ENCODE assay signal across 8 cellular contexts in the genomic region with DNA sequence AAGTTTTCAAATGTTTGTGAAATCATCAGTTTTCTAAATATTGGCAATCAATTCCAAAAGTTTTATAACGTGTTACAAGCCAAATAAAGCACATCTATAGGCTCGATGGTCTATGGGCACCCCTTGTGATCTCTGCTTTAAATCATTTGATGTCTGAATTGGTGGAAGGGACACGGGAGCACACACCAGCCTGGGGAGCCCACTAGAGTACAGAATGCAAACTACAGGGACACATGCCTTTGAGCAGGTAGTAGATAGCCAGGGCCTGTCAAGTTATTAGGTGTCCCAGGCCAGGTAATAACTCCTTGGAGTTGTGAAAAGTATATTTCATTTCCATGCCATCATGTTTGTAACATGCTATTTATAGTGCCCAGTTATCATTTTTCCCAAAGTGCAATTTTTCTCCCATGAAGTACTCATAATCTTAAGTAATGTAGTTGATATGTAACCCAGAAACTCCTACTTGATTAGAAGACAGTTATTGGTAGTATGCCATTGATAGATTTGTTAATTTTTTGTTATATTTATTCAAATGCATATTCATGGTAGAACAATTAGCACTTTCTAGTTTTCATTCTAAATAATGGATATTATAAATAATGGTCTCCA.
DNase-seq lines count a peak whose midpoint lies in the region; ATAC-seq and TF ChIP-seq lines count a peak whose summit lies in the region.

No MANE protein-coding gene starts in this region.

- H3K27ac ChIP-seq in left ventricle myocardium inferior (replicated peaks), result no peak overlapping the region

- H3K9me3 ChIP-seq in left ventricle myocardium inferior (replicated peaks), result no peaks in the 10 kb centered on the region

- no peaks in the 10 kb centered on the region for H3K27me3 ChIP-seq in left ventricle myocardium inferior (ENCODE audit: low read depth)

- peak; percentile 90 for ATAC-seq in GM21447 (IDR thresholded peaks at IDR 0.05; ENCODE audit: unreplicated experiment)
- peak; percentile 86 for ATAC-seq in SK-N-SH treated with all-trans-retinoic acid at 6 μM for 48 hours

- H3K4me1 ChIP-seq in left ventricle myocardium inferior, result no peaks in the 10 kb centered on the region

- DNase-seq in activated CD4-positive, alpha-beta T cell treated with anti-CD3 and anti-CD28 coated beads for 4 hours, result peak; percentile 4 to 6
- DNase-seq in activated CD4-positive, alpha-beta T cell treated with anti-CD3 and anti-CD28 coated beads for 48 hours, result no peak
- peak; percentile 66 for DNase-seq in HT-29 (ENCODE audit: low spot score)
- no peak for DNase-seq in left ventricle myocardium inferior
- DNase-seq in T-helper 9 cell, result no peak
- DNase-seq in SKM-1 (lab: John Stamatoyannopoulos, UW; ENCODE audit: unreplicated experiment), result no peak

- no peak overlapping the region for H3K4me3 ChIP-seq in left ventricle myocardium inferior

- peak; percentile 68 for TF ChIP-seq CTCF in left ventricle myocardium inferior (IDR thresholded peaks at IDR 0.05; ENCODE audit: borderline replicate concordance)

- peaks cover 6% of the 10 kb centered on the region for H3K36me3 ChIP-seq in left ventricle myocardium inferior

- intact Hi-C loops in left ventricle myocardium inferior (cut with micrococcal nuclease), result loop anchor here (10.0 kb wide), 2 partner anchors 618 to 648 kb away; a partner anchor contains a TSS

TF ChIP-seq in SK-N-SH treated with all-trans-retinoic acid at 6 μM for 48 hours, 23 proteins besides CTCF, POLR2A, EP300 and RAD21:
- TF ChIP-seq RARB (CRISPR knock-in tag; IDR thresholded peaks at IDR 0.05), result no peak
- no peak for TF ChIP-seq SNAI2 (CRISPR knock-in tag; IDR thresholded peaks at IDR 0.05)
- no peak for TF ChIP-seq ESRRG (CRISPR knock-in tag; IDR thresholded peaks at IDR 0.05)
- TF ChIP-seq ZFP3 (CRISPR knock-in tag; IDR thresholded peaks at IDR 0.05), result no peak
- no peak for TF ChIP-seq CSDC2 (CRISPR knock-in tag; IDR thresholded peaks at IDR 0.05)
- no peak for TF ChIP-seq ZFP30 (CRISPR knock-in tag; IDR thresholded peaks at IDR 0.05)
- TF ChIP-seq OSR1 (CRISPR knock-in tag; IDR thresholded peaks at IDR 0.05), result no peak
- TF ChIP-seq, protein P1, sequence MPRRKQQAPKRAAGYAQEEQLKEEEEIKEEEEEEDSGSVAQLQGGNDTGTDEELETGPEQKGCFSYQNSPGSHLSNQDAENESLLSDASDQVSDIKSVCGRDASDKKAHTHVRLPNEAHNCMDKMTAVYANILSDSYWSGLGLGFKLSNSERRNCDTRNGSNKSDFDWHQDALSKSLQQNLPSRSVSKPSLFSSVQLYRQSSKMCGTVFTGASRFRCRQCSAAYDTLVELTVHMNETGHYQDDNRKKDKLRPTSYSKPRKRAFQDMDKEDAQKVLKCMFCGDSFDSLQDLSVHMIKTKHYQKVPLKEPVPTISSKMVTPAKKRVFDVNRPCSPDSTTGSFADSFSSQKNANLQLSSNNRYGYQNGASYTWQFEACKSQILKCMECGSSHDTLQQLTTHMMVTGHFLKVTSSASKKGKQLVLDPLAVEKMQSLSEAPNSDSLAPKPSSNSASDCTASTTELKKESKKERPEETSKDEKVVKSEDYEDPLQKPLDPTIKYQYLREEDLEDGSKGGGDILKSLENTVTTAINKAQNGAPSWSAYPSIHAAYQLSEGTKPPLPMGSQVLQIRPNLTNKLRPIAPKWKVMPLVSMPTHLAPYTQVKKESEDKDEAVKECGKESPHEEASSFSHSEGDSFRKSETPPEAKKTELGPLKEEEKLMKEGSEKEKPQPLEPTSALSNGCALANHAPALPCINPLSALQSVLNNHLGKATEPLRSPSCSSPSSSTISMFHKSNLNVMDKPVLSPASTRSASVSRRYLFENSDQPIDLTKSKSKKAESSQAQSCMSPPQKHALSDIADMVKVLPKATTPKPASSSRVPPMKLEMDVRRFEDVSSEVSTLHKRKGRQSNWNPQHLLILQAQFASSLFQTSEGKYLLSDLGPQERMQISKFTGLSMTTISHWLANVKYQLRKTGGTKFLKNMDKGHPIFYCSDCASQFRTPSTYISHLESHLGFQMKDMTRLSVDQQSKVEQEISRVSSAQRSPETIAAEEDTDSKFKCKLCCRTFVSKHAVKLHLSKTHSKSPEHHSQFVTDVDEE (CRISPR knock-in tag; IDR thresholded peaks at IDR 0.05), result no peak
- no peak for TF ChIP-seq ARNTL (CRISPR knock-in tag; IDR thresholded peaks at IDR 0.05; ENCODE audit: borderline replicate concordance, low read depth)

Comparison
In these comparisons a context has a peak if more than half of its experiments do, and no peak if none do; other contexts are left out.
1. DNase-seq: peak in activated CD4-positive, alpha-beta T cell treated with anti-CD3 and anti-CD28 coated beads for 4 hours (2 of 2) and HT-29 (single experiment); none in activated CD4-positive, alpha-beta T cell treated with anti-CD3 and anti-CD28 coated beads for 48 hours (single experiment), left ventricle myocardium inferior (single experiment), T-helper 9 cell (single experiment) and SKM-1 (single experiment).